8 cellular contexts compared by ENCODE assay signal in the genomic region with DNA sequence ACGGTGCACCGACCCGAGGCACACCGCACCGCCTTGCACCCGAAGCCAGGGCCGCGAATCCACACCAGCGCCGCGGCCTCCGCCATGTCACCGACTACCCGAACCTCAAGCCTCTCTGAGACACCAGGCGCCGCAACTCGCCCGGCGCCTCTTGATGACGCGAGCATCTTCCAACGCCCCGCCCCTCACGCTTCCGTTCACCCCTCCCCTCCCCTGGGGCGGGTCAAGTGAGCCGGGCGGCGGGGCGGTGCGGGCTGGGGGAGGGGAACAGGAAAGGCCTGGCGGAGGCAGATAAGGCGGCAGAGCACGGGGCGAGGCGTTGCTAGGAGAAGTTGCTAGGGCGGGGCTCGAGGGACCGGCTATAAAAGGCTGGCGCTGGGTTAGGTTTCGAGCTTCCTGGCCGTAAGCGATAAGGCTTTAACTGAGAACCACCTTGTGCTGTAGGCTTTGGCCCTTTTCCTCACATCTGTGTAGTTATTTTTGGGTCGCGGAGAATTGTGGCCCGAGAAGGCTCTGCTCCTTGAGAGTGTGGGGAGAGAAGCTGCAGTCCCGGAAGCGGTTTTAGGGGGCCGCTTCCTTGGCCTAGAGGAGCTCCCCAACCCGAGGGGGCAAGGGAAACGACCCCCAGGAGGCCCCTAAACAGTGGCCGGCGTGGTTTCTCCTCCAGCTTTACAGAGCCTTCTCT. TPM values are rescaled to one million over a fixed set of nuclear protein-coding genes. Genes with fewer than 3 reads are reported as not detected.
A peak's percentile ranks its signal among the peaks of the same experiment; 100 is the strongest.
DNase-seq lines count a peak whose midpoint lies in the region; ATAC-seq, FAIRE-seq and TF ChIP-seq lines count a peak whose summit lies in the region.

A gene (minus strand): TSS at position 117 of the 685 bp plus-strand sequence. CDS start 31 bp downstream, at position 86.

- H3K9ac ChIP-seq in kidney (ENCODE audit: low read length in 2 of 2), result peak within 1 kb of the TSS; percentile 89 to 95

- ATAC-seq in GM19043 (IDR thresholded peaks at IDR 0.05; ENCODE audit: low read depth, unreplicated experiment) (peak; percentile 65), HG03378 (IDR thresholded peaks at IDR 0.05; ENCODE audit: unreplicated experiment) (peak; percentile 80)

- no peak for TF ChIP-seq CTCF in AG10803 (conservative IDR thresholded peaks at IDR 0.05; ENCODE audit: low read length)
- no peak for TF ChIP-seq CTCF in kidney (IDR thresholded peaks at IDR 0.05; ENCODE audit: borderline replicate concordance, extremely low read depth, insufficient read depth)

- intact Hi-C loops in kidney (cut with DNase I), result no loop called here

- no peak for FAIRE-seq in kidney (lab: Jason Lieb, UNC)

- peak within 1 kb of the TSS; percentile 98 for H3K27ac ChIP-seq in kidney (ENCODE audit: low read depth in 2 of 2, low read length in 2 of 2)

- H3K4me3 ChIP-seq in AG10803 (ENCODE audit: low read length) (peak within 1 kb of the TSS; percentile 94), kidney (ENCODE audit: low read length in 2 of 2) (peak within 1 kb of the TSS; percentile 87 to 96)

- peaks cover 1 to 4% of the 10 kb centered on the region in 2 donors for H3K36me3 ChIP-seq in kidney (ENCODE audit: control insufficient read depth in 1 of 2, insufficient read depth in 2 of 2, low read length in 2 of 2)

- no peaks in the 10 kb centered on the region for H3K9me3 ChIP-seq in kidney (ENCODE audit: control insufficient read depth in 1 of 2, low read length in 2 of 2)

- peaks cover 3 to 10% of the 10 kb centered on the region in 2 donors for H3K4me1 ChIP-seq in kidney (ENCODE audit: control insufficient read depth in 1 of 2, insufficient read depth in 1 of 2, low read depth in 1 of 2, low read length in 2 of 2)

- DNase-seq in AG10803 (ENCODE audit: low read depth) (peak; percentile 99), NCI-H460 (ENCODE audit: extremely low read depth, low read depth) (peak; percentile 100), cerebellar nuclear complex (lab: John Stamatoyannopoulos, UW) (peak; percentile 98 to 99), kidney (peak; percentile 100)
- peak; percentile 100 for DNase-seq in activated CD4-positive, CD25-positive, alpha-beta regulatory T cell treated with anti-CD3 and anti-CD28 coated beads, Interleukin-2, amount 50 U/mL, for 72 hours
- DNase-seq in stimulated activated CD4-positive, alpha-beta T cell treated with anti-CD3 and anti-CD28 coated beads, Interleukin-15, amount 100 ng/mL, for 24 hours, result peak; percentile 100

RNA-seq across cellular contexts. Expression of the gene that starts here (rescaled TPM):
- 58.5 and 68.7 TPM in 2 replicates for total RNA-seq in NCI-H460 (2014; rRNA removed; shearing (Covaris generic))
- 24.6 and 31.2 TPM in 2 replicates for polyA plus RNA-seq in NCI-H460 (2014; cell fraction: nucleus; rRNA removed)
- total RNA-seq in kidney, result 19.2 TPM
- polyA plus RNA-seq in kidney (ENCODE audit: insufficient read depth, low read depth, low replicate concordance), result 3.4 TPM

Comparison
In these comparisons a context has a peak if more than half of its experiments do, and no peak if none do; other contexts are left out.
1. Peak in every context shown above with its lines: DNase-seq, ATAC-seq, H3K4me3 ChIP-seq and H3K27ac ChIP-seq.